ENCODE assay signal across 23 cellular contexts in the genomic region with DNA sequence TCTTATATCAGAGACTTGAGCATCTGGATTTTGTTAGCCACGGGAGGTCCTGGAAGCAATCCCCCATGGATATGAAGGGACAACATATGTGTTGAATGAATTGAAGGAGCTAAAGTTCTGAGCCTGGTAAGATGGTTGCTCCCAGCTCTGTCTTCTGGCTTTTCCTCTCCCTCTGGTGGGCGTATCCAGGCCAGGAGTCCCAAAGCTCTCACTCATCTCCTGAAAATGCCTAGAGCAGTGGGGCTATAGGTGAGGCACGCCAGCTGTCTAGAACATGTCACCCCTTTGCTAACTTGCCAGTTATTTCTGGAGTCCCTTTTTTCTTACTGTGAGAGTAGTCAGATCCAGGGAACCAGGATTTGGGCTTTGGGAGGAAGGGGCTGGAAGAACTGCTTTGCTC.
"Had no signal": no experiment of that assay in that cellular context is flagged by ENCODE, and none has a peak within 500 bp of the region (broad histone marks: within the 10 kb centered on the region; RNA-seq: fewer than 3 reads in every experiment).

No MANE protein-coding gene starts in this region.

- H3K27me3 ChIP-seq: heart right ventricle, ovary, vagina had no signal

- H3K4me3 ChIP-seq: heart right ventricle, lung, ovary, psoas muscle, vagina had no signal

- H3K27ac Mint-ChIP-seq: activated naive CD4-positive, alpha-beta T cell treated with anti-CD3 and anti-CD28 coated beads for 36 hours; activated naive CD8-positive, alpha-beta T cell treated with anti-CD3 and anti-CD28 coated beads, Interleukin-2, amount 10 ng/mL, durations not matched to agents 7 days and 5 days; activated T-cell treated with anti-CD3 and anti-CD28 coated beads, Interleukin-2, amount 50 U/mL, for 72 hours; naive thymus-derived CD8-positive, alpha-beta T cell; type B pancreatic cell; WTC11 had no signal

- H3K4me1 Mint-ChIP-seq: activated naive CD8-positive, alpha-beta T cell treated with anti-CD3 and anti-CD28 coated beads, Interleukin-2, amount 10 ng/mL, durations not matched to agents 7 days and 5 days; naive thymus-derived CD8-positive, alpha-beta T cell had no signal

- H3K9me3 Mint-ChIP-seq: activated naive CD4-positive, alpha-beta T cell treated with anti-CD3 and anti-CD28 coated beads for 36 hours; activated naive CD8-positive, alpha-beta T cell treated with anti-CD3 and anti-CD28 coated beads, Interleukin-2, amount 10 ng/mL, durations not matched to agents 7 days and 5 days; activated T-cell treated with anti-CD3 and anti-CD28 coated beads, Interleukin-2, amount 50 U/mL, for 72 hours; naive thymus-derived CD8-positive, alpha-beta T cell; type B pancreatic cell had no signal

- H3K9me3 ChIP-seq: heart right ventricle, ovary, psoas muscle, thoracic aorta, vagina had no signal

- DNase-seq: activated CD4-positive, alpha-beta T cell treated with anti-CD3 and anti-CD28 coated beads for 4 hours; activated CD4-positive, alpha-beta T cell treated with anti-CD3 and anti-CD28 coated beads, Interleukin-2, amount 50 U/mL, for 48 hours; activated effector memory CD4-positive, alpha-beta T cell treated with Interleukin-2 at 50 U/mL for 16 hours; activated naive CD4-positive, alpha-beta T cell treated with anti-CD3 and anti-CD28 coated beads for 36 hours; activated naive CD8-positive, alpha-beta T cell treated with anti-CD3 and anti-CD28 coated beads, Interleukin-2, amount 10 ng/mL, durations not matched to agents 7 days and 5 days; activated T-cell treated with anti-CD3 and anti-CD28 coated beads, Interleukin-2, amount 50 U/mL, for 72 hours; amniotic stem cell; heart right ventricle; kidney; naive thymus-derived CD8-positive, alpha-beta T cell; ovary; psoas muscle; right cardiac atrium; stimulated activated CD4-positive, alpha-beta T cell treated with anti-CD3 and anti-CD28 coated beads, Interleukin-4, amount 100 ng/mL, for 24 hours; stimulated activated naive CD4-positive, alpha-beta T cell treated with Interleukin-2 at 50 U/mL for 16 hours; T-helper 1 cell; T-helper 9 cell had no signal

- H3K36me3 Mint-ChIP-seq: activated naive CD8-positive, alpha-beta T cell treated with anti-CD3 and anti-CD28 coated beads, Interleukin-2, amount 10 ng/mL, durations not matched to agents 7 days and 5 days; naive thymus-derived CD8-positive, alpha-beta T cell; type B pancreatic cell; WTC11 had no signal

- H3K4me3 Mint-ChIP-seq: activated naive CD4-positive, alpha-beta T cell treated with anti-CD3 and anti-CD28 coated beads for 36 hours; activated naive CD8-positive, alpha-beta T cell treated with anti-CD3 and anti-CD28 coated beads, Interleukin-2, amount 10 ng/mL, durations not matched to agents 7 days and 5 days; activated T-cell treated with anti-CD3 and anti-CD28 coated beads, Interleukin-2, amount 50 U/mL, for 72 hours; naive thymus-derived CD8-positive, alpha-beta T cell; type B pancreatic cell; WTC11 had no signal

- H3K36me3 ChIP-seq: heart right ventricle, ovary, thoracic aorta, vagina had no signal

- H3K27ac ChIP-seq: epithelial cell of prostate, heart right ventricle, psoas muscle, thoracic aorta, vagina had no signal

- H3K27me3 Mint-ChIP-seq: type B pancreatic cell had no signal

- ATAC-seq: activated T-cell treated with anti-CD3 and anti-CD28 coated beads, Interleukin-2, amount 50 U/mL, for 72 hours; heart right ventricle; naive thymus-derived CD8-positive, alpha-beta T cell; WTC11 had no signal

- H3K4me1 ChIP-seq: psoas muscle, vagina had no signal
